Comparison of ENCODE assay signal across 18 cellular contexts in genomic region chr5:97554992-97555981, GRCh38.
A peak's percentile ranks its signal among the peaks of the same experiment; 100 is the strongest.
DNase-seq lines count a peak whose midpoint lies in the region; TF ChIP-seq lines count a peak whose summit lies in the region.
"Had no signal": no experiment of that assay in that cellular context is flagged by ENCODE, and none has a peak within 500 bp of the region (broad histone marks: within the 10 kb centered on the region; RNA-seq: fewer than 3 reads in every experiment).

No MANE protein-coding gene starts in this region.

- H3K4me3 ChIP-seq in endodermal cell (ENCODE audit: low read length) (no peak overlapping the region), Peyer's patch (no peak overlapping the region)
- H3K4me3 ChIP-seq: gastrocnemius medialis, PC-9 had no signal

- no peak for TF ChIP-seq CTCF in RWPE1 (conservative IDR thresholded peaks at IDR 0.05; ENCODE audit: low read depth)
- TF ChIP-seq CTCF in endodermal cell (conservative IDR thresholded peaks at IDR 0.05) = no peak
- TF ChIP-seq CTCF in Peyer's patch (IDR thresholded peaks at IDR 0.05) = no peak

- peaks cover 15% of the 10 kb centered on the region for H3K4me1 Mint-ChIP-seq in endodermal cell
- H3K4me1 Mint-ChIP-seq: activated T-helper 17 cell treated with anti-CD3 and anti-CD28 coated beads, Interleukin-2, amount 50 U/mL, for 72 hours; memory B cell had no signal

- no peaks in the 10 kb centered on the region for H3K36me3 Mint-ChIP-seq in endodermal cell (ENCODE audit: low read depth)
- H3K36me3 Mint-ChIP-seq: memory B cell had no signal

- H3K36me3 ChIP-seq in endodermal cell (ENCODE audit: control insufficient read depth, insufficient read depth, low read length) (no peaks in the 10 kb centered on the region), Peyer's patch (no peaks in the 10 kb centered on the region)
- H3K36me3 ChIP-seq: gastrocnemius medialis, neutrophil had no signal

- CTCF ChIA-PET in RWPE1 (lab: Yijun Ruan, JAX) = interaction anchor here (0.7 kb wide), 1 partner anchor 18 kb away, joined by 4 read pairs; no protein-coding TSS in a partner anchor

- H3K4me3 Mint-ChIP-seq in endodermal cell = no peak overlapping the region
- H3K4me3 Mint-ChIP-seq: activated CD8-positive, alpha-beta T cell treated with anti-CD3 and anti-CD28 coated beads, Interleukin-2, amount 10 ng/mL, durations not matched to agents 7 days and 5 days; activated T-helper 17 cell treated with anti-CD3 and anti-CD28 coated beads, Interleukin-2, amount 50 U/mL, for 72 hours; memory B cell had no signal

- WGBS in endodermal cell (ENCODE audit: insufficient coverage in 1 of 2, insufficient read length in 1 of 2), 2 experiments = 88 to 90% methylated on average over 2 to 4 of the region's 5 CpGs

- TF ChIP-seq POLR2A in Peyer's patch (IDR thresholded peaks at IDR 0.05) = no peak

- POLR2A ChIA-PET in RWPE1 (lab: Yijun Ruan, JAX; ENCODE audit: low non-redundant PET) = no interaction called here

- H3K27ac ChIP-seq in RWPE1 (peak overlapping the region; percentile 69), endodermal cell (ENCODE audit: low read depth, low read length) (no peak overlapping the region), Peyer's patch (no peak overlapping the region)
- H3K27ac ChIP-seq: gastrocnemius medialis, neutrophil, PC-9, VCaP had no signal

- H3K27me3 Mint-ChIP-seq in endodermal cell (ENCODE audit: insufficient read depth) = no peaks in the 10 kb centered on the region
- H3K27me3 Mint-ChIP-seq: activated T-helper 17 cell treated with anti-CD3 and anti-CD28 coated beads, Interleukin-2, amount 50 U/mL, for 72 hours; memory B cell had no signal

- no peaks in the 10 kb centered on the region for H3K27me3 ChIP-seq in endodermal cell (ENCODE audit: control insufficient read depth, insufficient read depth, low read length, poor library complexity, severe bottlenecking)
- H3K27me3 ChIP-seq in Peyer's patch = no peaks in the 10 kb centered on the region
- H3K27me3 ChIP-seq: gastrocnemius medialis, neutrophil had no signal

- H3K9ac ChIP-seq in endodermal cell (ENCODE audit: extremely low read depth, low read length, poor library complexity, severe bottlenecking) = no peak overlapping the region

- peak overlapping the region; percentile 39 for H3K27ac Mint-ChIP-seq in endodermal cell
- H3K27ac Mint-ChIP-seq: activated CD8-positive, alpha-beta T cell treated with anti-CD3 and anti-CD28 coated beads, Interleukin-2, amount 10 ng/mL, durations not matched to agents 7 days and 5 days; activated T-helper 17 cell treated with anti-CD3 and anti-CD28 coated beads, Interleukin-2, amount 50 U/mL, for 72 hours; memory B cell had no signal

- H3K9me3 ChIP-seq in endodermal cell (ENCODE audit: control insufficient read depth, low read length) (peaks cover 11% of the 10 kb centered on the region), Peyer's patch (no peaks in the 10 kb centered on the region)
- H3K9me3 ChIP-seq: gastrocnemius medialis, neutrophil had no signal

- peaks cover 4% of the 10 kb centered on the region for H3K9me3 Mint-ChIP-seq in endodermal cell
- H3K9me3 Mint-ChIP-seq: activated T-helper 17 cell treated with anti-CD3 and anti-CD28 coated beads, Interleukin-2, amount 50 U/mL, for 72 hours had no signal

- DNase-seq in Ammon's horn (ENCODE audit: low spot score) = peak; percentile 35
- DNase-seq in RWPE1 (ENCODE audit: low spot score) = peak; percentile 34
- DNase-seq in endodermal cell = no peak
- peak; percentile 77 for DNase-seq in myocyte (ENCODE audit: low read depth)
- no peak for DNase-seq in NCI-H510A (lab: John Stamatoyannopoulos, UW)
- DNase-seq in HuH-7.5 (ENCODE audit: low spot score) = no peak
- DNase-seq in Peyer's patch = no peak
- no peak for DNase-seq in DMS79 treated with DMSO at 0.1 percent for 48 hours (lab: John Stamatoyannopoulos, UW)
- DNase-seq: activated CD8-positive, alpha-beta T cell treated with anti-CD3 and anti-CD28 coated beads, Interleukin-2, amount 10 ng/mL, durations not matched to agents 7 days and 5 days; C1 segment of cervical spinal cord; gastrocnemius medialis; PC-9; small intestine; stimulated activated naive CD4-positive, alpha-beta T cell had no signal

- H3K4me1 ChIP-seq in endodermal cell (ENCODE audit: control insufficient read depth, insufficient read depth, low read length) = no peaks in the 10 kb centered on the region
- H3K4me1 ChIP-seq in Peyer's patch = no peaks in the 10 kb centered on the region
- H3K4me1 ChIP-seq: gastrocnemius medialis had no signal

Comparison
In these comparisons a context has a peak if more than half of its experiments do, and no peak if none do; other contexts are left out.
1. DNase-seq: peak in Ammon's horn (single experiment), RWPE1 (single experiment) and myocyte (single experiment); none in endodermal cell (single experiment), NCI-H510A (single experiment), HuH-7.5 (single experiment), Peyer's patch (0 of 3) and DMS79 treated with DMSO at 0.1 percent for 48 hours (single experiment).